ENCODE assay signal across 38 cellular contexts in the genomic region with DNA sequence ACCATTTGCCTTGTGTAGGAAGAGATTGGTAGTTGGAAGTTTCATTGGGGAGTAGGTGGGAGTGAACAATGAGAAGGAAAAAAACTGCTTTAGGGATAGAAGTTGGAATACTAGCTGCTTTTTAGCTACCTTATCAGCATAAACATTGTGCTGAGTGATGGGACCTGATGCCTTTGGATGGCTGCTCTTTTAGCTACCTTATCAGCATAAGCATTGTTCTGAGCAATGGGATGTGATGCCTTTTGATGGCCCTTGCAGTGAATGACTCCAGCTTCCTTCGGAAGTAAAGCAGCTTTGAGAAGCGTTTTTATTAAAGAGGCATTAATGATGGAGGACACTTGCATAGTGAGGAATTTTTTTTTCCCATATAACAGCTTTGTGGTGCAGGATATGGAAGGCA.
"Had no signal": no experiment of that assay in that cellular context is flagged by ENCODE, and none has a peak within 500 bp of the region (broad histone marks: within the 10 kb centered on the region; RNA-seq: fewer than 3 reads in every experiment).

No MANE protein-coding gene starts in this region.

- H3K4me1 Mint-ChIP-seq: activated CD4-positive, alpha-beta memory T cell treated with anti-CD3 and anti-CD28 coated beads, Interleukin-2, amount 10 ng/mL, durations not matched to agents 7 days and 5 days; activated CD4-positive, alpha-beta T cell treated with anti-CD3 and anti-CD28 coated beads, Interleukin-2, amount 10 ng/mL, durations not matched to agents 7 days and 5 days; activated CD8-positive, alpha-beta memory T cell treated with anti-CD3 and anti-CD28 coated beads, Interleukin-2, amount 10 ng/mL, durations not matched to agents 7 days and 5 days; activated naive CD4-positive, alpha-beta T cell treated with anti-CD3 and anti-CD28 coated beads, Interleukin-2, amount 10 ng/mL, durations not matched to agents 7 days and 5 days; activated naive CD8-positive, alpha-beta T cell treated with anti-CD3 and anti-CD28 coated beads, Interleukin-2, amount 10 ng/mL, durations not matched to agents 7 days and 5 days; brain; central memory CD8-positive, alpha-beta T cell had no signal

- H3K9me3 Mint-ChIP-seq: activated naive CD4-positive, alpha-beta T cell treated with anti-CD3 and anti-CD28 coated beads, Interleukin-2, amount 10 ng/mL, durations not matched to agents 7 days and 5 days; activated T-cell treated with anti-CD3 and anti-CD28 coated beads, Interleukin-2, amount 50 U/mL, for 24 hours; brain had no signal

- H3K4me1 ChIP-seq: ascending aorta had no signal

- H3K27me3 ChIP-seq: ascending aorta, cardiac muscle cell had no signal

- H3K27ac ChIP-seq: ascending aorta, cardiac muscle cell, VCaP had no signal

- DNase-seq: activated CD4-positive, alpha-beta memory T cell treated with anti-CD3 and anti-CD28 coated beads, Interleukin-2, amount 10 ng/mL, durations not matched to agents 7 days and 5 days; activated CD4-positive, alpha-beta T cell treated with anti-CD3 and anti-CD28 coated beads for 1 hour; activated CD4-positive, alpha-beta T cell treated with anti-CD3 and anti-CD28 coated beads for 36 hours; activated CD4-positive, alpha-beta T cell treated with anti-CD3 and anti-CD28 coated beads for 48 hours; activated CD4-positive, alpha-beta T cell treated with anti-CD3 and anti-CD28 coated beads, Interleukin-2, amount 10 ng/mL, durations not matched to agents 7 days and 5 days; activated CD4-positive, alpha-beta T cell treated with anti-CD3 and anti-CD28 coated beads, Interleukin-2, amount 50 U/mL, for 48 hours; activated CD4-positive, CD25-positive, alpha-beta regulatory T cell; activated CD8-positive, alpha-beta memory T cell treated with anti-CD3 and anti-CD28 coated beads for 24 hours; activated CD8-positive, alpha-beta memory T cell treated with anti-CD3 and anti-CD28 coated beads, Interleukin-2, amount 10 ng/mL, durations not matched to agents 7 days and 5 days; activated CD8-positive, alpha-beta memory T cell treated with anti-CD3 and anti-CD28 coated beads, Interleukin-2, amount 50 U/mL, for 48 hours; activated CD8-positive, alpha-beta T cell treated with anti-CD3 and anti-CD28 coated beads, Interleukin-2, amount 10 ng/mL, durations not matched to agents 7 days and 5 days; activated effector memory CD4-positive, alpha-beta T cell treated with Interleukin-2 at 50 U/mL for 16 hours; activated gamma-delta T cell; activated naive CD4-positive, alpha-beta T cell treated with anti-CD3 and anti-CD28 coated beads, Interleukin-2, amount 10 ng/mL, durations not matched to agents 7 days and 5 days; activated naive CD4-positive, alpha-beta T cell treated with Interleukin-2 at 50 U/mL for 16 hours; activated naive CD8-positive, alpha-beta T cell treated with anti-CD3 and anti-CD28 coated beads, Interleukin-2, amount 10 ng/mL, durations not matched to agents 7 days and 5 days; activated naive CD8-positive, alpha-beta T cell treated with anti-CD3 and anti-CD28 coated beads, Interleukin-2, amount 50 U/mL, for 24 hours; activated T-cell treated with anti-CD3 and anti-CD28 coated beads, Interleukin-2, amount 50 U/mL, for 24 hours; activated T-cell treated with anti-CD3 and anti-CD28 coated beads, Interleukin-2, amount 50 U/mL, for 48 hours; amygdala; anterior cingulate cortex; caudate nucleus; cerebellar nuclear complex; T-helper 1 cell; T-helper 2 cell; T-helper 9 cell had no signal

- H3K4me3 ChIP-seq: ascending aorta, cardiac muscle cell had no signal

- H3K4me3 Mint-ChIP-seq: activated CD4-positive, alpha-beta memory T cell treated with anti-CD3 and anti-CD28 coated beads, Interleukin-2, amount 10 ng/mL, durations not matched to agents 7 days and 5 days; activated CD4-positive, alpha-beta T cell treated with anti-CD3 and anti-CD28 coated beads for 36 hours; activated CD4-positive, alpha-beta T cell treated with anti-CD3 and anti-CD28 coated beads, Interleukin-2, amount 10 ng/mL, durations not matched to agents 7 days and 5 days; activated CD8-positive, alpha-beta memory T cell treated with anti-CD3 and anti-CD28 coated beads, Interleukin-2, amount 10 ng/mL, durations not matched to agents 7 days and 5 days; activated CD8-positive, alpha-beta T cell treated with anti-CD3 and anti-CD28 coated beads, Interleukin-2, amount 10 ng/mL, durations not matched to agents 7 days and 5 days; activated naive CD4-positive, alpha-beta T cell treated with anti-CD3 and anti-CD28 coated beads, Interleukin-2, amount 10 ng/mL, durations not matched to agents 7 days and 5 days; activated naive CD4-positive, alpha-beta T cell treated with anti-CD3 and anti-CD28 coated beads, Interleukin-2, amount 50 U/mL, for 24 hours; activated naive CD8-positive, alpha-beta T cell; activated naive CD8-positive, alpha-beta T cell treated with anti-CD3 and anti-CD28 coated beads, Interleukin-2, amount 10 ng/mL, durations not matched to agents 7 days and 5 days; activated naive CD8-positive, alpha-beta T cell treated with anti-CD3 and anti-CD28 coated beads, Interleukin-2, amount 50 U/mL, for 24 hours; activated T-cell treated with anti-CD3 and anti-CD28 coated beads, Interleukin-2, amount 50 U/mL, for 24 hours; brain; central memory CD8-positive, alpha-beta T cell; T-helper 1 cell treated with Interleukin-12 subunit alpha and Interleukin-12 subunit beta and Interleukin-4 antibody, amounts not matched to agents 30 μg/mL and 1 μg/mL, for 36 hours; T-helper 2 cell treated with Interferon-gamma antibody and Interleukin-4, amounts not matched to agents 5 μg/mL and 100 μg/mL, for 36 hours had no signal

- H3K36me3 ChIP-seq: ascending aorta, cardiac muscle cell had no signal

- H3K27ac Mint-ChIP-seq: activated CD4-positive, alpha-beta memory T cell treated with anti-CD3 and anti-CD28 coated beads, Interleukin-2, amount 10 ng/mL, durations not matched to agents 7 days and 5 days; activated CD4-positive, alpha-beta T cell treated with anti-CD3 and anti-CD28 coated beads for 36 hours; activated CD4-positive, alpha-beta T cell treated with anti-CD3 and anti-CD28 coated beads, Interleukin-2, amount 10 ng/mL, durations not matched to agents 7 days and 5 days; activated CD8-positive, alpha-beta memory T cell treated with anti-CD3 and anti-CD28 coated beads, Interleukin-2, amount 10 ng/mL, durations not matched to agents 7 days and 5 days; activated CD8-positive, alpha-beta T cell treated with anti-CD3 and anti-CD28 coated beads, Interleukin-2, amount 10 ng/mL, durations not matched to agents 7 days and 5 days; activated naive CD4-positive, alpha-beta T cell treated with anti-CD3 and anti-CD28 coated beads, Interleukin-2, amount 10 ng/mL, durations not matched to agents 7 days and 5 days; activated naive CD4-positive, alpha-beta T cell treated with anti-CD3 and anti-CD28 coated beads, Interleukin-2, amount 50 U/mL, for 24 hours; activated naive CD8-positive, alpha-beta T cell; activated naive CD8-positive, alpha-beta T cell treated with anti-CD3 and anti-CD28 coated beads, Interleukin-2, amount 10 ng/mL, durations not matched to agents 7 days and 5 days; activated naive CD8-positive, alpha-beta T cell treated with anti-CD3 and anti-CD28 coated beads, Interleukin-2, amount 50 U/mL, for 24 hours; activated T-cell treated with anti-CD3 and anti-CD28 coated beads, Interleukin-2, amount 50 U/mL, for 24 hours; activated T-helper 2 cell treated with anti-CD3 and anti-CD28 coated beads, Interferon-gamma antibody, Interleukin-2, Interleukin-4, amounts not matched to agents 10 μg/mL and 5 μg/mL and 100 μg/mL, durations not matched to agents 14 hours and 24 hours and 36 hours; brain; T-helper 1 cell treated with Interleukin-12 subunit alpha and Interleukin-12 subunit beta and Interleukin-4 antibody, amounts not matched to agents 30 μg/mL and 1 μg/mL, for 36 hours; T-helper 2 cell treated with Interferon-gamma antibody and Interleukin-4, amounts not matched to agents 5 μg/mL and 100 μg/mL, for 36 hours had no signal

- H3K27me3 Mint-ChIP-seq: activated CD4-positive, alpha-beta memory T cell treated with anti-CD3 and anti-CD28 coated beads, Interleukin-2, amount 10 ng/mL, durations not matched to agents 7 days and 5 days; activated CD4-positive, alpha-beta T cell treated with anti-CD3 and anti-CD28 coated beads, Interleukin-2, amount 10 ng/mL, durations not matched to agents 7 days and 5 days; activated naive CD4-positive, alpha-beta T cell treated with anti-CD3 and anti-CD28 coated beads, Interleukin-2, amount 10 ng/mL, durations not matched to agents 7 days and 5 days; activated naive CD4-positive, alpha-beta T cell treated with anti-CD3 and anti-CD28 coated beads, Interleukin-2, amount 50 U/mL, for 24 hours; activated naive CD8-positive, alpha-beta T cell; activated naive CD8-positive, alpha-beta T cell treated with anti-CD3 and anti-CD28 coated beads, Interleukin-2, amount 50 U/mL, for 24 hours; activated T-cell treated with anti-CD3 and anti-CD28 coated beads, Interleukin-2, amount 50 U/mL, for 24 hours; brain; central memory CD8-positive, alpha-beta T cell had no signal

- H3K36me3 Mint-ChIP-seq: activated CD8-positive, alpha-beta memory T cell treated with anti-CD3 and anti-CD28 coated beads, Interleukin-2, amount 10 ng/mL, durations not matched to agents 7 days and 5 days; activated naive CD4-positive, alpha-beta T cell treated with anti-CD3 and anti-CD28 coated beads, Interleukin-2, amount 10 ng/mL, durations not matched to agents 7 days and 5 days; activated naive CD8-positive, alpha-beta T cell treated with anti-CD3 and anti-CD28 coated beads, Interleukin-2, amount 10 ng/mL, durations not matched to agents 7 days and 5 days; brain had no signal

- FAIRE-seq: bronchial epithelial cell, TTC549 had no signal

- H3K9me3 ChIP-seq: ascending aorta had no signal
